12 cellular contexts compared by ENCODE assay signal in genomic region chr20:10040070-10040970, GRCh38.
DNase-seq lines count a peak whose midpoint lies in the region; ATAC-seq and TF ChIP-seq lines count a peak whose summit lies in the region.
"Had no signal": no experiment of that assay in that cellular context is flagged by ENCODE, and none has a peak within 500 bp of the region (broad histone marks: within the 10 kb centered on the region; RNA-seq: fewer than 3 reads in every experiment).

No MANE protein-coding gene starts in this region.

- peaks cover 17% of the 10 kb centered on the region for H3K4me1 ChIP-seq in ACC112 (ENCODE audit: control insufficient read depth, insufficient read depth, low read length, unreplicated experiment)
- peaks cover 15% of the 10 kb centered on the region for H3K4me1 ChIP-seq in RWPE2 (ENCODE audit: insufficient read depth, poor library complexity, severe bottlenecking)
- H3K4me1 ChIP-seq: tibial artery had no signal

- no peak for DNase-seq in RWPE2 (ENCODE audit: low spot score)
- peak; percentile 83 to 91 for DNase-seq in foreskin fibroblast
- DNase-seq in GM19238 (ENCODE audit: insufficient read length, low spot score) = no peak
- DNase-seq in NCI-H146 (lab: John Stamatoyannopoulos, UW) = no peak
- DNase-seq in activated CD4-positive, alpha-beta T cell treated with anti-CD3 and anti-CD28 coated beads for 1 hour = no peak
- DNase-seq: CD8-positive, alpha-beta memory T cell; naive B cell; NCI-H2081 treated with DMSO at 0.1 percent for 48 hours; tibial artery had no signal

- ATAC-seq in GM19468 (IDR thresholded peaks at IDR 0.05; ENCODE audit: extremely low read depth, unreplicated experiment) (peak; percentile 42), RWPE2 (ENCODE audit: low read depth) (peak; percentile 94), HG02759 (IDR thresholded peaks at IDR 0.05; ENCODE audit: unreplicated experiment) (no peak)

- no peaks in the 10 kb centered on the region for H3K79me2 ChIP-seq in ACC112 (ENCODE audit: control insufficient read depth, insufficient read depth, low read length, unreplicated experiment)

- no peaks in the 10 kb centered on the region for H3K27me3 ChIP-seq in ACC112 (ENCODE audit: insufficient read depth, low read length)
- H3K27me3 ChIP-seq in RWPE2 (ENCODE audit: insufficient read depth, poor library complexity, severe bottlenecking) = no peaks in the 10 kb centered on the region
- H3K27me3 ChIP-seq: tibial artery had no signal

- H2AFZ ChIP-seq in ACC112 (ENCODE audit: low read length, unreplicated experiment) = peak overlapping the region; percentile 73

- no peaks in the 10 kb centered on the region for H3K36me3 ChIP-seq in ACC112 (ENCODE audit: insufficient read depth, low read length)
- peaks cover 23% of the 10 kb centered on the region for H3K36me3 ChIP-seq in RWPE2 (ENCODE audit: low read depth)
- H3K36me3 ChIP-seq: tibial artery had no signal

- H3K4me3 ChIP-seq in ACC112 (ENCODE audit: low read depth, low read length) = peak overlapping the region; percentile 37; the same call in 1 of the 2 replicates
- no peak overlapping the region for H3K4me3 ChIP-seq in RWPE2 (ENCODE audit: severe bottlenecking)
- H3K4me3 ChIP-seq in foreskin fibroblast (ENCODE audit: low read depth in 1 of 2, low read length in 2 of 2) = no peak overlapping the region
- H3K4me3 ChIP-seq: tibial artery had no signal

- H3K27ac ChIP-seq in ACC112 (ENCODE audit: low read depth, low read length) = peak overlapping the region; percentile 79
- peak overlapping the region; percentile 29 for H3K27ac ChIP-seq in RWPE2 (ENCODE audit: poor library complexity, severe bottlenecking)
- H3K27ac ChIP-seq: tibial artery had no signal

- no peaks in the 10 kb centered on the region for H3K9me3 ChIP-seq in RWPE2 (ENCODE audit: severe bottlenecking)
- H3K9me3 ChIP-seq: tibial artery had no signal

- TF ChIP-seq CTCF in RWPE2 (IDR thresholded peaks at IDR 0.05; ENCODE audit: poor library complexity, severe bottlenecking) = no peak
- no peak for TF ChIP-seq CTCF in foreskin fibroblast (IDR thresholded peaks at IDR 0.05; ENCODE audit: low read depth, low read length)

Comparison
In these comparisons a context has a peak if more than half of its experiments do, and no peak if none do; other contexts are left out.
1. DNase-seq: peak in foreskin fibroblast (2 of 2); none in RWPE2 (single experiment), GM19238 (single experiment), NCI-H146 (single experiment) and activated CD4-positive, alpha-beta T cell treated with anti-CD3 and anti-CD28 coated beads for 1 hour (single experiment).